ENCODE assay signal across 28 cellular contexts in the genomic region with DNA sequence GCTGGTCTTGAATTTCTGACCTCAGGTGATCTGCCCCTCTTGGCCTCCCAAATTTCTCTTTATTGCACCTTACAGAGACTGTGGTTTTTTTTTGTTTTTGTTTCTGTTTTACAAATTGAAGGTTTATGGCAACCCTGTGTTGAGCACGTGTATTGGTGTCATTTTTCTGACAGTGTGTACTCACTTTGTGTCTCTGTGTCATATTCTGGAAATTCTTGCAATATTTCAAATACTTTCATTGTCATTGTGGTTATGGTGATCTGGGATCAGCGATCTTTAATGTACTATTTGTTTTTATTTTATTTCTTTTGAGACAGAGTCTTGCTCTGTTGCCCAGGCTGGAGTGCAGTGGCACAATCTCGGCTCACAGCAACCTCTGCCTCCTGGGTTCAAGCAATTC.
"Had no signal": no experiment of that assay in that cellular context is flagged by ENCODE, and none has a peak within 500 bp of the region (broad histone marks: within the 10 kb centered on the region; RNA-seq: fewer than 3 reads in every experiment).

No MANE protein-coding gene starts in this region.

- H3K4me1 ChIP-seq: prostate gland, upper lobe of left lung, vagina had no signal

- H3K4me3 Mint-ChIP-seq: immature natural killer cell; mesothelial cell of epicardium; naive B cell; natural killer cell; nephron progenitor cell; neural progenitor cell; stimulated activated effector memory CD8-positive, alpha-beta T cell treated with anti-CD3 and anti-CD28 coated beads, Interleukin-12 subunit alpha, Interleukin-12 subunit beta, amount 100 ng/mL, for 72 hours; stimulated activated naive CD8-positive, alpha-beta T cell treated with anti-CD3 and anti-CD28 coated beads, Interleukin-15, amount 100 ng/mL, for 72 hours had no signal

- H3K4me3 ChIP-seq: left ventricle myocardium inferior, lung, neural progenitor cell, prostate gland, spleen, transverse colon, upper lobe of left lung, vagina had no signal

- H3K9me3 Mint-ChIP-seq: immature natural killer cell; naive B cell; natural killer cell; stimulated activated effector memory CD8-positive, alpha-beta T cell treated with anti-CD3 and anti-CD28 coated beads, Interleukin-12 subunit alpha, Interleukin-12 subunit beta, amount 100 ng/mL, for 72 hours; stimulated activated naive CD8-positive, alpha-beta T cell treated with anti-CD3 and anti-CD28 coated beads, Interleukin-15, amount 100 ng/mL, for 72 hours had no signal

- DNase-seq: hypothalamus; immature natural killer cell; kidney; left ventricle myocardium inferior; mesendoderm; naive B cell; natural killer cell; nephron progenitor cell; occipital lobe; posterior cingulate gyrus; retina; right cardiac atrium; small intestine; spleen; stimulated activated CD4-positive, alpha-beta T cell treated with anti-CD3 and anti-CD28 coated beads, Interleukin-4, amount 100 ng/mL, for 24 hours; stimulated activated naive CD4-positive, alpha-beta T cell treated with Interleukin-2 at 50 U/mL for 16 hours; stimulated activated naive CD8-positive, alpha-beta T cell treated with anti-CD3 and anti-CD28 coated beads, Interleukin-15, amount 100 ng/mL, for 72 hours; substantia nigra; transverse colon; upper lobe of left lung had no signal

- H3K4me2 ChIP-seq: neural progenitor cell had no signal

- H3K27ac ChIP-seq: left ventricle myocardium inferior, neural progenitor cell, neutrophil, prostate gland, spleen, transverse colon, upper lobe of left lung, vagina had no signal

- H3K27me3 Mint-ChIP-seq: stimulated activated naive CD8-positive, alpha-beta T cell treated with anti-CD3 and anti-CD28 coated beads, Interleukin-15, amount 100 ng/mL, for 72 hours had no signal

- H2AFZ ChIP-seq: neural progenitor cell had no signal

- H3K36me3 ChIP-seq: left ventricle myocardium inferior, neural progenitor cell, neutrophil, prostate gland, spleen, transverse colon, upper lobe of left lung, vagina had no signal

- H3K27me3 ChIP-seq: neural progenitor cell, neutrophil, spleen, transverse colon, upper lobe of left lung, vagina had no signal

- H3K9ac ChIP-seq: neural progenitor cell had no signal

- H3K27ac Mint-ChIP-seq: immature natural killer cell; mesothelial cell of epicardium; naive B cell; natural killer cell; nephron progenitor cell; neural progenitor cell; stimulated activated effector memory CD8-positive, alpha-beta T cell treated with anti-CD3 and anti-CD28 coated beads, Interleukin-12 subunit alpha, Interleukin-12 subunit beta, amount 100 ng/mL, for 72 hours; stimulated activated naive CD8-positive, alpha-beta T cell treated with anti-CD3 and anti-CD28 coated beads, Interleukin-15, amount 100 ng/mL, for 72 hours had no signal

- H3K9me3 ChIP-seq: neutrophil, prostate gland, transverse colon, upper lobe of left lung, vagina had no signal

- H3K36me3 Mint-ChIP-seq: naive B cell; natural killer cell; stimulated activated effector memory CD8-positive, alpha-beta T cell treated with anti-CD3 and anti-CD28 coated beads, Interleukin-12 subunit alpha, Interleukin-12 subunit beta, amount 100 ng/mL, for 72 hours had no signal

- ATAC-seq: natural killer cell; right cardiac atrium; sciatic nerve; stimulated activated effector memory CD8-positive, alpha-beta T cell treated with anti-CD3 and anti-CD28 coated beads, Interleukin-12 subunit alpha, Interleukin-12 subunit beta, amount 100 ng/mL, for 72 hours; stimulated activated naive CD8-positive, alpha-beta T cell treated with anti-CD3 and anti-CD28 coated beads, Interleukin-15, amount 100 ng/mL, for 72 hours had no signal
